19 cellular contexts compared by ENCODE assay signal in genomic region chr16:86946981-86947380, GRCh38.
"Had no signal": no experiment of that assay in that cellular context is flagged by ENCODE, and none has a peak within 500 bp of the region (broad histone marks: within the 10 kb centered on the region; RNA-seq: fewer than 3 reads in every experiment).

No MANE protein-coding gene starts in this region.

- H3K27ac Mint-ChIP-seq: activated CD4-positive, alpha-beta T cell treated with anti-CD3 and anti-CD28 coated beads, Interleukin-2, amount 10 ng/mL, durations not matched to agents 24 days and 14 days; activated naive CD8-positive, alpha-beta T cell treated with anti-CD3 and anti-CD28 coated beads for 36 hours; memory B cell; nephron progenitor cell; stimulated activated effector memory CD8-positive, alpha-beta T cell treated with anti-CD3 and anti-CD28 coated beads, Interleukin-12 subunit alpha, Interleukin-12 subunit beta, amount 100 ng/mL, for 72 hours; T-helper 2 cell treated with Interferon-gamma antibody and Interleukin-4, amounts not matched to agents 5 μg/mL and 100 μg/mL, for 36 hours had no signal

- H3K27ac ChIP-seq: brain microvascular endothelial cell, foreskin keratinocyte, left ventricle myocardium inferior, ovary, tibial artery, vagina had no signal

- H3K27me3 Mint-ChIP-seq: activated CD4-positive, alpha-beta T cell treated with anti-CD3 and anti-CD28 coated beads, Interleukin-2, amount 10 ng/mL, durations not matched to agents 24 days and 14 days; activated naive CD8-positive, alpha-beta T cell treated with anti-CD3 and anti-CD28 coated beads for 36 hours had no signal

- H3K9me3 Mint-ChIP-seq: activated CD4-positive, alpha-beta T cell treated with anti-CD3 and anti-CD28 coated beads, Interleukin-2, amount 10 ng/mL, durations not matched to agents 24 days and 14 days; activated naive CD8-positive, alpha-beta T cell treated with anti-CD3 and anti-CD28 coated beads for 36 hours; memory B cell; stimulated activated effector memory CD8-positive, alpha-beta T cell treated with anti-CD3 and anti-CD28 coated beads, Interleukin-12 subunit alpha, Interleukin-12 subunit beta, amount 100 ng/mL, for 72 hours; T-helper 2 cell treated with Interferon-gamma antibody and Interleukin-4, amounts not matched to agents 5 μg/mL and 100 μg/mL, for 36 hours had no signal

- H3K36me3 Mint-ChIP-seq: activated naive CD8-positive, alpha-beta T cell treated with anti-CD3 and anti-CD28 coated beads for 36 hours; memory B cell; stimulated activated effector memory CD8-positive, alpha-beta T cell treated with anti-CD3 and anti-CD28 coated beads, Interleukin-12 subunit alpha, Interleukin-12 subunit beta, amount 100 ng/mL, for 72 hours had no signal

- H3K9me3 ChIP-seq: left ventricle myocardium inferior, ovary, tibial artery, vagina had no signal

- H3K4me1 ChIP-seq: foreskin keratinocyte, vagina had no signal

- ATAC-seq: foreskin keratinocyte; sciatic nerve; stimulated activated effector memory CD8-positive, alpha-beta T cell treated with anti-CD3 and anti-CD28 coated beads, Interleukin-12 subunit alpha, Interleukin-12 subunit beta, amount 100 ng/mL, for 72 hours had no signal

- H3K36me3 ChIP-seq: brain microvascular endothelial cell, left ventricle myocardium inferior, ovary, tibial artery, vagina had no signal

- DNase-seq: activated CD4-positive, alpha-beta T cell treated with anti-CD3 and anti-CD28 coated beads, Interleukin-2, amount 10 ng/mL, durations not matched to agents 24 days and 14 days; activated CD4-positive, CD25-positive, alpha-beta regulatory T cell; activated naive CD8-positive, alpha-beta T cell treated with anti-CD3 and anti-CD28 coated beads for 36 hours; amygdala; effector memory CD4-positive, alpha-beta T cell; foreskin keratinocyte; glutamatergic neuron; hypothalamus; left ventricle myocardium inferior; nephron progenitor cell; ovary; tibial artery had no signal

- H3K27me3 ChIP-seq: brain microvascular endothelial cell, foreskin keratinocyte, ovary, tibial artery, vagina had no signal

- H3K4me3 ChIP-seq: left ventricle myocardium inferior, ovary, tibial artery, vagina had no signal

- H3K4me1 Mint-ChIP-seq: activated CD4-positive, alpha-beta T cell treated with anti-CD3 and anti-CD28 coated beads, Interleukin-2, amount 10 ng/mL, durations not matched to agents 24 days and 14 days; activated naive CD8-positive, alpha-beta T cell treated with anti-CD3 and anti-CD28 coated beads for 36 hours; central memory CD8-positive, alpha-beta T cell; memory B cell; stimulated activated effector memory CD8-positive, alpha-beta T cell treated with anti-CD3 and anti-CD28 coated beads, Interleukin-12 subunit alpha, Interleukin-12 subunit beta, amount 100 ng/mL, for 72 hours had no signal

- H3K4me3 Mint-ChIP-seq: activated CD4-positive, alpha-beta T cell treated with anti-CD3 and anti-CD28 coated beads, Interleukin-2, amount 10 ng/mL, durations not matched to agents 24 days and 14 days; activated naive CD8-positive, alpha-beta T cell treated with anti-CD3 and anti-CD28 coated beads for 36 hours; central memory CD8-positive, alpha-beta T cell; memory B cell; nephron progenitor cell; stimulated activated effector memory CD8-positive, alpha-beta T cell treated with anti-CD3 and anti-CD28 coated beads, Interleukin-12 subunit alpha, Interleukin-12 subunit beta, amount 100 ng/mL, for 72 hours; T-helper 2 cell treated with Interferon-gamma antibody and Interleukin-4, amounts not matched to agents 5 μg/mL and 100 μg/mL, for 36 hours had no signal
